Comparison of ENCODE assay signal across 15 cellular contexts in genomic region chr1:177281901-177282300, GRCh38.
DNase-seq lines count a peak whose midpoint lies in the region; ATAC-seq lines count a peak whose summit lies in the region.
"Had no signal": no experiment of that assay in that cellular context is flagged by ENCODE, and none has a peak within 500 bp of the region (broad histone marks: within the 10 kb centered on the region; RNA-seq: fewer than 3 reads in every experiment).

No MANE protein-coding gene starts in this region.

- H3K27ac Mint-ChIP-seq in activated CD8-positive, alpha-beta memory T cell treated with anti-CD3 and anti-CD28 coated beads, Interleukin-2, amount 10 ng/mL, durations not matched to agents 7 days and 5 days = no peak overlapping the region
- H3K27ac Mint-ChIP-seq: H9 had no signal

- H3K9me3 ChIP-seq in SJCRH30 (replicated peaks) = no peaks in the 10 kb centered on the region

- no peaks in the 10 kb centered on the region; the same call in 1 of the 2 replicates for H3K27me3 ChIP-seq in SJCRH30

- no peaks in the 10 kb centered on the region for H3K4me1 Mint-ChIP-seq in activated CD8-positive, alpha-beta memory T cell treated with anti-CD3 and anti-CD28 coated beads, Interleukin-2, amount 10 ng/mL, durations not matched to agents 7 days and 5 days

- H3K4me1 ChIP-seq in SJCRH30 = no peaks in the 10 kb centered on the region

- H3K9me3 Mint-ChIP-seq in activated CD8-positive, alpha-beta memory T cell treated with anti-CD3 and anti-CD28 coated beads, Interleukin-2, amount 10 ng/mL, durations not matched to agents 7 days and 5 days (ENCODE audit: low read depth) = no peaks in the 10 kb centered on the region
- H3K9me3 Mint-ChIP-seq: H9 had no signal

- CTCF ChIA-PET in activated CD8-positive, alpha-beta memory T cell treated with anti-CD3 and anti-CD28 coated beads, Interleukin-2, amount 10 ng/mL, durations not matched to agents 7 days and 5 days (lab: Charles Lee) = no interaction called here

- intact Hi-C loops in head of caudate nucleus (cut with DNase I) = no loop called here

- H3K27me3 Mint-ChIP-seq in activated CD8-positive, alpha-beta memory T cell treated with anti-CD3 and anti-CD28 coated beads, Interleukin-2, amount 10 ng/mL, durations not matched to agents 7 days and 5 days = no peaks in the 10 kb centered on the region

- no peaks in the 10 kb centered on the region for H3K36me3 ChIP-seq in SJCRH30

- no peaks in the 10 kb centered on the region for H3K36me3 Mint-ChIP-seq in activated CD8-positive, alpha-beta memory T cell treated with anti-CD3 and anti-CD28 coated beads, Interleukin-2, amount 10 ng/mL, durations not matched to agents 7 days and 5 days

- H3K27ac ChIP-seq in angular gyrus (ENCODE audit: low read depth, low read length) (peak overlapping the region; percentile 3), SJCRH30 (no peak overlapping the region)
- H3K27ac ChIP-seq: C4-2B had no signal

- DNase-seq in head of caudate nucleus (peak; percentile 27 to 83 (median 64)), midbrain (lab: John Stamatoyannopoulos, UW) (peak; percentile 73), putamen (ENCODE audit: low spot score) (peak; percentile 65), AG20443 (ENCODE audit: low spot score) (no peak), SJCRH30 (no peak)
- DNase-seq in activated CD8-positive, alpha-beta memory T cell treated with anti-CD3 and anti-CD28 coated beads, Interleukin-2, amount 10 ng/mL, durations not matched to agents 7 days and 5 days = no peak
- DNase-seq: H9, KG1, NCI-H187, NCI-H226, NCI-H524 had no signal

- no peak overlapping the region for H3K4me3 Mint-ChIP-seq in activated CD8-positive, alpha-beta memory T cell treated with anti-CD3 and anti-CD28 coated beads, Interleukin-2, amount 10 ng/mL, durations not matched to agents 7 days and 5 days
- H3K4me3 Mint-ChIP-seq: H9 had no signal

- ATAC-seq in GM19455 (IDR thresholded peaks at IDR 0.05; ENCODE audit: unreplicated experiment) = no peak
- ATAC-seq in activated CD8-positive, alpha-beta memory T cell treated with anti-CD3 and anti-CD28 coated beads, Interleukin-2, amount 10 ng/mL, durations not matched to agents 7 days and 5 days = no peak
- ATAC-seq: HepG2 had no signal

- no peak overlapping the region for H3K4me3 ChIP-seq in SJCRH30

Comparison
In these comparisons a context has a peak if more than half of its experiments do, and no peak if none do; other contexts are left out.
1. DNase-seq: peak in head of caudate nucleus (42 of 42), midbrain (single experiment) and putamen (single experiment); none in AG20443 (single experiment), SJCRH30 (0 of 2) and activated CD8-positive, alpha-beta memory T cell treated with anti-CD3 and anti-CD28 coated beads, Interleukin-2, amount 10 ng/mL, durations not matched to agents 7 days and 5 days (single experiment).